ENCODE assay signal across 27 cellular contexts in the genomic region with DNA sequence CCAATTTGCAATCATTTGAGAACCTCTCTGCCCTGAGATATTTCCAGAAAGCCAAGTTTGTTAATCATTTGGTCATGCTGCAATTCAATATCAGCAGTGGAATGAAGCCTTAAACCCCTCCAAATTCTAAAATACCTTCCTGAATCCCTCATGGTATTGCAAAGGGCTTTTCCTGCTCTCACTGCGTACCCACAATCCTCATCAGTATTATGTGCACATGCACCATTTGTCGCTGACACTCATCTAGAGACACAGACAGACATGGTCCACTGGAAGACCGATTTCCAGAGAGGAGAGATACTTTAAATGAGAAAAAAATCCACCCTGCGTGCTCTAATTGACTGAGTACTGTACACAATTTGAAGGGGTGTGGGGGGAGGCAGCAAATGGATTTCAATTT.
"Had no signal": no experiment of that assay in that cellular context is flagged by ENCODE, and none has a peak within 500 bp of the region (broad histone marks: within the 10 kb centered on the region; RNA-seq: fewer than 3 reads in every experiment).

No MANE protein-coding gene starts in this region.

- H3K9me3 Mint-ChIP-seq: dendritic cell treated with granulocyte-macrophage colony-stimulating factor and Interleukin-4, amounts not matched to agents 40 ng/mL and 50 ng/mL, for 4 days; endodermal cell; memory B cell; naive B cell; natural killer cell treated with Interleukin-12 subunit alpha and Interleukin-12 subunit beta and Interleukin-15 and Interleukin-18, amount 100 ng/mL, for 72 hours; stimulated activated memory B cell treated with anti-CD40 and anti-IgM and Interleukin-4, amounts not matched to agents 10 μg/mL and 1 μg/mL and 100 μg/mL, for 72 hours had no signal

- H3K9me3 ChIP-seq: colonic mucosa, gastrocnemius medialis, psoas muscle, sigmoid colon, spleen, testis, tibial artery, upper lobe of left lung had no signal

- H3K4me3 ChIP-seq: colonic mucosa, gastrocnemius medialis, lung, psoas muscle, sigmoid colon, skin epidermis, spleen, testis, tibial artery, upper lobe of left lung had no signal

- H3K27me3 Mint-ChIP-seq: dendritic cell treated with granulocyte-macrophage colony-stimulating factor and Interleukin-4, amounts not matched to agents 40 ng/mL and 50 ng/mL, for 4 days; memory B cell; stimulated activated memory B cell treated with anti-CD40 and anti-IgM and Interleukin-4, amounts not matched to agents 10 μg/mL and 1 μg/mL and 100 μg/mL, for 72 hours had no signal

- H3K27ac Mint-ChIP-seq: dendritic cell treated with granulocyte-macrophage colony-stimulating factor and Interleukin-4, amounts not matched to agents 40 ng/mL and 50 ng/mL, for 4 days; endodermal cell; memory B cell; naive B cell; natural killer cell treated with Interleukin-12 subunit alpha and Interleukin-12 subunit beta and Interleukin-15 and Interleukin-18, amount 100 ng/mL, for 72 hours; stimulated activated memory B cell treated with anti-CD40 and anti-IgM and Interleukin-4, amounts not matched to agents 10 μg/mL and 1 μg/mL and 100 μg/mL, for 72 hours had no signal

- H3K4me1 Mint-ChIP-seq: memory B cell; naive B cell; stimulated activated memory B cell treated with anti-CD40 and anti-IgM and Interleukin-4, amounts not matched to agents 10 μg/mL and 1 μg/mL and 100 μg/mL, for 72 hours had no signal

- H3K4me1 ChIP-seq: colonic mucosa, gastrocnemius medialis, psoas muscle, sigmoid colon, spleen, testis, tibial artery, upper lobe of left lung had no signal

- DNase-seq: colonic mucosa; effector CD8-positive, alpha-beta T cell; endodermal cell; foreskin fibroblast; gastrocnemius medialis; head of caudate nucleus; naive B cell; nucleus accumbens; psoas muscle; right cardiac atrium; sigmoid colon; spleen; stimulated activated CD4-positive, alpha-beta T cell treated with anti-CD3 and anti-CD28 coated beads, Interleukin-4, amount 100 ng/mL, for 4 hours; stimulated activated naive CD8-positive, alpha-beta T cell treated with anti-CD3 and anti-CD28 coated beads, Interleukin-15, Interleukin-2, amounts not matched to agents 100 U/mL and 50 U/mL, for 24 hours; substantia nigra; testis; tibial artery; upper lobe of left lung had no signal

- FAIRE-seq: keratinocyte, urothelium cell line had no signal

- H3K27me3 ChIP-seq: colonic mucosa, gastrocnemius medialis, sigmoid colon, testis, tibial artery, upper lobe of left lung had no signal

- H3K4me3 Mint-ChIP-seq: dendritic cell treated with granulocyte-macrophage colony-stimulating factor and Interleukin-4, amounts not matched to agents 40 ng/mL and 50 ng/mL, for 4 days; endodermal cell; memory B cell; naive B cell; natural killer cell treated with Interleukin-12 subunit alpha and Interleukin-12 subunit beta and Interleukin-15 and Interleukin-18, amount 100 ng/mL, for 72 hours; stimulated activated memory B cell treated with anti-CD40 and anti-IgM and Interleukin-4, amounts not matched to agents 10 μg/mL and 1 μg/mL and 100 μg/mL, for 72 hours had no signal

- H3K36me3 Mint-ChIP-seq: memory B cell; naive B cell; natural killer cell treated with Interleukin-12 subunit alpha and Interleukin-12 subunit beta and Interleukin-15 and Interleukin-18, amount 100 ng/mL, for 72 hours; stimulated activated memory B cell treated with anti-CD40 and anti-IgM and Interleukin-4, amounts not matched to agents 10 μg/mL and 1 μg/mL and 100 μg/mL, for 72 hours had no signal

- H3K27ac ChIP-seq: colonic mucosa, epithelial cell of prostate, gastrocnemius medialis, psoas muscle, sigmoid colon, skin epidermis, spleen, testis, tibial artery, upper lobe of left lung had no signal

- H3K36me3 ChIP-seq: colonic mucosa, gastrocnemius medialis, sigmoid colon, spleen, tibial artery, upper lobe of left lung had no signal
